In genomic region chr11:69640260-69640994, GRCh38 we compare ENCODE assay signal across 8 cellular contexts. TPM values are rescaled to one million over a fixed set of nuclear protein-coding genes. Genes with fewer than 3 reads are reported as not detected.
DNase-seq lines count a peak whose midpoint lies in the region; ATAC-seq and TF ChIP-seq lines count a peak whose summit lies in the region.

No MANE protein-coding gene starts in this region.

- no peaks in the 10 kb centered on the region for H3K9me3 ChIP-seq in mammary epithelial cell (replicated peaks; ENCODE audit: insufficient read depth, low read length)
- H3K9me3 ChIP-seq in transverse colon, result no peaks in the 10 kb centered on the region

- dilution Hi-C loops in mammary epithelial cell (cut with HindIII; ENCODE audit: low sequenced_read_pairs), result no loop called here

- under 1% methylated on average over 17 of the region's 43 CpGs for WGBS in mammary epithelial cell (ENCODE audit: low coverage, missing lambda C conversion rate)
- 1 to 2% methylated on average over 32 to 36 of the region's 43 CpGs for WGBS in lower leg skin, 2 donors
- WGBS in transverse colon (ENCODE audit: low coverage in 1 of 2), 2 donors, result 0 to 4% methylated on average over 3 to 37 of the region's 43 CpGs

- ATAC-seq in Right ventricle myocardium superior (ENCODE audit: poor library complexity), result no peak
- no peak for ATAC-seq in Right ventricle myocardium inferior

- H3K4me2 ChIP-seq in mammary epithelial cell (ENCODE audit: insufficient read depth, low read depth, low read length), result peak overlapping the region; percentile 98

- no peaks in the 10 kb centered on the region for H4K20me1 ChIP-seq in mammary epithelial cell (ENCODE audit: insufficient read depth, low read length)

- no TSS peak for BruUV-seq in mammary epithelial cell (replicated peaks; lab: Mats Ljungman, UMichigan)

- H3K4me3 ChIP-seq in mammary epithelial cell (replicated peaks in 1 of 3; ENCODE audit: insufficient read depth in 1 of 3, low read depth in 2 of 3, low read length in 3 of 3) (peak overlapping the region; percentile 59 to 100 (median 69)), lower leg skin (ENCODE audit: low read depth, poor library complexity, severe bottlenecking) (peak overlapping the region; percentile 75), transverse colon (peak overlapping the region; percentile 71 to 93 (median 78))

- no peak for TF ChIP-seq CTCF in mammary epithelial cell (conservative IDR thresholded peaks at IDR 0.05 in 1 of 2, IDR thresholded peaks at IDR 0.05 in 1 of 2; ENCODE audit: extremely low read depth in 1 of 2, insufficient read depth in 1 of 2, low read depth in 1 of 2, low read length in 2 of 2)
- no peak for TF ChIP-seq CTCF in lower leg skin (IDR thresholded peaks at IDR 0.05)
- TF ChIP-seq CTCF in transverse colon (IDR thresholded peaks at IDR 0.05), result peak in 1 of 5 experiments; percentile 8

- no peaks in the 10 kb centered on the region for H3K36me3 ChIP-seq in mammary epithelial cell (ENCODE audit: insufficient read depth, low read length)
- H3K36me3 ChIP-seq in transverse colon, result no peaks in the 10 kb centered on the region

- peaks cover 56% of the 10 kb centered on the region for H3K79me2 ChIP-seq in mammary epithelial cell (ENCODE audit: insufficient read depth, low read length)

- intact Hi-C loops in Right ventricle myocardium superior (cut with DNase I), result no loop called here
- intact Hi-C loops in Right ventricle myocardium inferior (cut with DNase I), result loop anchor here (2.0 to 5.0 kb wide), 2 partner anchors 198 to 518 kb away; no protein-coding TSS in a partner anchor
- intact Hi-C loops in mammary epithelial cell (cut with micrococcal nuclease), result loop anchor here (2.0 to 10.0 kb wide), 2 partner anchors 116 to 796 kb away; partner anchors contain the start of gene CPT1A
- intact Hi-C loops in lower leg skin (cut with DNase I; ENCODE audit: low total_unique reads), result no loop called here
- intact Hi-C loops in transverse colon (cut with DNase I; ENCODE audit: low total_unique reads), result no loop called here

- peak overlapping the region; percentile 74 for H2AFZ ChIP-seq in mammary epithelial cell (ENCODE audit: low read depth, low read length)

- TF ChIP-seq EP300 in transverse colon (IDR thresholded peaks at IDR 0.05; ENCODE audit: low read depth), result no peak

- H3K4me1 ChIP-seq in mammary epithelial cell (ENCODE audit: insufficient read depth, low read length), result peaks cover 36% of the 10 kb centered on the region
- H3K4me1 ChIP-seq in transverse colon, result peaks cover 38 to 80% (median 73%) of the 10 kb centered on the region in 4 donors

- DNase-seq in Right ventricle myocardium superior, result peak; percentile 66
- no peak for DNase-seq in Right ventricle myocardium inferior (ENCODE audit: missing footprints)
- peak; percentile 52 for DNase-seq in mammary epithelial cell
- no peak for DNase-seq in lower leg skin (ENCODE audit: low spot score in 2 of 2)
- peak; percentile 49 for DNase-seq in transverse colon
- no peak for DNase-seq in pons (ENCODE audit: low spot score)
- no peak for DNase-seq in NCI-H510A treated with DMSO at 0.1 percent for 48 hours (lab: John Stamatoyannopoulos, UW)
- DNase-seq in NCI-H2081 (lab: John Stamatoyannopoulos, UW), result no peak

- TF ChIP-seq POLR2A in lower leg skin (IDR thresholded peaks at IDR 0.05) (no peak), transverse colon (IDR thresholded peaks at IDR 0.05) (no peak)

- peak overlapping the region; percentile 86 for H3K27ac ChIP-seq in mammary epithelial cell (ENCODE audit: insufficient read depth, low read depth, low read length)
- H3K27ac ChIP-seq in transverse colon, result peak overlapping the region; percentile 82 to 89 (median 86)

- in situ Hi-C loops in mammary epithelial cell (cut with MboI; ENCODE audit: low sequenced_read_pairs in 2 of 2), result loop anchor here in 1 of 2 donors (5.0 to 25.0 kb wide), 2 partner anchors 203 to 348 kb away; partner anchors contain the start of gene MYEOV
- in situ Hi-C loops in transverse colon (cut with MboI; ENCODE audit: low pct_ligation_motif_present in 1 of 4, low pct_unique_long_range_greater_than_20kb in 1 of 4, low sequenced_read_pairs in 3 of 4), result loop anchor here in 2 of 4 donors (5.0 to 25.0 kb wide), 3 partner anchors 203 to 536 kb away; partner anchors contain the start of gene MYEOV (in 1 of the 2)

- CTCF ChIA-PET in mammary epithelial cell (lab: Charles Lee; ENCODE audit: low non-redundant PET), result interaction anchor here (0.6 kb wide), 1 partner anchor 509 kb away, joined by 3 read pairs; no protein-coding TSS in a partner anchor

- no peaks in the 10 kb centered on the region for H3K27me3 ChIP-seq in mammary epithelial cell (ENCODE audit: insufficient read depth, low read length)
- H3K27me3 ChIP-seq in transverse colon, result peaks cover 58% of the 10 kb centered on the region

- H3K9ac ChIP-seq in mammary epithelial cell (ENCODE audit: insufficient read depth, low read length), result peak overlapping the region; percentile 85

RNA-seq across cellular contexts. Expression of gene CCND1, which starts 0.5 kb away (rescaled TPM):
- 136 TPM for total RNA-seq in Right ventricle myocardium superior
- 145 TPM for total RNA-seq in Right ventricle myocardium inferior
- 100 to 1,000 TPM; 358 to 706 TPM for total RNA-seq in mammary epithelial cell
- 244 TPM for polyA plus RNA-seq in mammary epithelial cell
- 376 TPM for polyA minus RNA-seq in mammary epithelial cell
- 100 to 1,000 TPM; 194 to 370 (median 229) TPM for total RNA-seq in lower leg skin
- 10 to 100 TPM; 26.4 to 78.0 (median 45.0) TPM for total RNA-seq in transverse colon

RNA-seq across cellular contexts. Expression of gene LTO1, which starts 34.7 kb away (rescaled TPM):
- 7.3 TPM for total RNA-seq in Right ventricle myocardium superior
- 9.2 TPM for total RNA-seq in Right ventricle myocardium inferior
- total RNA-seq in mammary epithelial cell, result 10 to 100 TPM; 20.2 to 34.4 TPM
- polyA plus RNA-seq in mammary epithelial cell, result 15.9 TPM
- 8.8 TPM for polyA minus RNA-seq in mammary epithelial cell
- 10 to 100 TPM; 15.2 to 69.2 (median 27.2) TPM for total RNA-seq in lower leg skin
- 100 to 1,000 TPM in 1 of 4 donors, 10 to 100 TPM in 3; 28.3 to 131 (median 54.6) TPM for total RNA-seq in transverse colon

Comparison
In these comparisons a context has a peak if more than half of its experiments do, and no peak if none do; other contexts are left out.
1. DNase-seq: peak in Right ventricle myocardium superior (single experiment), mammary epithelial cell (single experiment) and transverse colon (single experiment); none in Right ventricle myocardium inferior (single experiment), lower leg skin (0 of 2), pons (single experiment), NCI-H510A treated with DMSO at 0.1 percent for 48 hours (single experiment) and NCI-H2081 (0 of 2).
2. intact Hi-C loops: an anchor here in Right ventricle myocardium inferior (2.0 to 5.0 kb wide) and mammary epithelial cell (2.0 to 10.0 kb wide); none called in Right ventricle myocardium superior, lower leg skin and transverse colon.
3. Peak in every context shown above with its lines, with median percentiles within 50 percentile points of each other: H3K4me3 ChIP-seq.